ENCODE assay signal across 23 cellular contexts in genomic region chr1:5708266-5708978, GRCh38.
"Had no signal": no experiment of that assay in that cellular context is flagged by ENCODE, and none has a peak within 500 bp of the region (broad histone marks: within the 10 kb centered on the region; RNA-seq: fewer than 3 reads in every experiment).

No MANE protein-coding gene starts in this region.

- H3K27ac ChIP-seq: brain microvascular endothelial cell, neutrophil, ovary, right lobe of liver, upper lobe of left lung, VCaP had no signal

- H3K9me3 ChIP-seq: neutrophil, ovary, right lobe of liver, upper lobe of left lung had no signal

- DNase-seq: activated CD4-positive, alpha-beta memory T cell treated with anti-CD3 and anti-CD28 coated beads for 36 hours; activated CD4-positive, alpha-beta T cell treated with anti-CD3 and anti-CD28 coated beads, Interleukin-2, amount 10 ng/mL, durations not matched to agents 24 days and 14 days; activated CD8-positive, alpha-beta memory T cell treated with anti-CD3 and anti-CD28 coated beads, Interleukin-2, amount 50 U/mL, for 4 hours; activated gamma-delta T cell treated with Interleukin-2 at 50 U/mL for 16 hours; activated naive CD4-positive, alpha-beta T cell treated with anti-CD3 and anti-CD28 coated beads, Interleukin-2, amount 50 U/mL, for 16 hours; activated T-cell treated with anti-CD3 and anti-CD28 coated beads, Interleukin-2, amount 50 U/mL, for 1 hour; amniotic stem cell; brain microvascular endothelial cell; cortex of kidney; effector memory CD8-positive, alpha-beta T cell; foreskin fibroblast; hippocampal formation; left colon; right lobe of liver; small intestine; stimulated activated CD4-positive, alpha-beta T cell treated with anti-CD3 and anti-CD28 coated beads, Interleukin-4, amount 100 ng/mL, for 24 hours; T-helper 1 cell; upper lobe of left lung had no signal

- ATAC-seq: activated CD4-positive, CD25-positive, alpha-beta regulatory T cell treated with anti-CD3 and anti-CD28 coated beads, Interleukin-2, amount 50 U/mL, for 24 hours; effector memory CD8-positive, alpha-beta T cell; left colon; naive thymus-derived CD8-positive, alpha-beta T cell; right lobe of liver had no signal

- H3K4me1 ChIP-seq: right lobe of liver, upper lobe of left lung had no signal

- H3K36me3 ChIP-seq: brain microvascular endothelial cell, neutrophil, ovary, right lobe of liver, upper lobe of left lung had no signal

- H3K4me3 ChIP-seq: ovary, right lobe of liver, upper lobe of left lung had no signal

- H3K27me3 ChIP-seq: brain microvascular endothelial cell, ovary, right lobe of liver, upper lobe of left lung had no signal
